Comparison of ENCODE assay signal across 15 cellular contexts in genomic region chr1:21165632-21166031, GRCh38. TPM values are rescaled to one million over a fixed set of nuclear protein-coding genes. Genes with fewer than 3 reads are reported as not detected.
A peak's percentile ranks its signal among the peaks of the same experiment; 100 is the strongest.
DNase-seq lines count a peak whose midpoint lies in the region; ATAC-seq, FAIRE-seq and TF ChIP-seq lines count a peak whose summit lies in the region.
"Had no signal": no experiment of that assay in that cellular context is flagged by ENCODE, and none has a peak within 500 bp of the region (broad histone marks: within the 10 kb centered on the region; RNA-seq: fewer than 3 reads in every experiment).

No MANE protein-coding gene starts in this region.

- H3K27me3 Mint-ChIP-seq in GM23338 (ENCODE audit: insufficient read depth, low read depth, poor library complexity): no peaks in the 10 kb centered on the region
- H3K27me3 Mint-ChIP-seq: activated CD4-positive, alpha-beta T cell treated with anti-CD3 and anti-CD28 coated beads, Interleukin-2, amount 10 ng/mL, durations not matched to agents 7 days and 5 days had no signal

- H3K9me3 ChIP-seq in Panc1 (ENCODE audit: control insufficient read depth, insufficient read depth, low read depth, low read length) (no peaks in the 10 kb centered on the region), lower lobe of right lung (no peaks in the 10 kb centered on the region)
- H3K9me3 ChIP-seq: suprapubic skin had no signal

- H2AFZ ChIP-seq in GM23338: no peak overlapping the region

- H3K4me1 ChIP-seq in Panc1 (ENCODE audit: control insufficient read depth, insufficient read depth, low read length): no peaks in the 10 kb centered on the region
- peaks cover 9% of the 10 kb centered on the region for H3K4me1 ChIP-seq in lower lobe of right lung
- no peaks in the 10 kb centered on the region for H3K4me1 ChIP-seq in GM23338 (ENCODE audit: insufficient read depth)

- peaks cover 53% of the 10 kb centered on the region for H4K20me1 ChIP-seq in GM23338 (replicated peaks; ENCODE audit: insufficient read depth)

- H3K27ac ChIP-seq in Panc1 (ENCODE audit: low read length) (no peak overlapping the region), lower lobe of right lung (no peak overlapping the region), GM23338 (ENCODE audit: low read depth) (no peak overlapping the region)
- H3K27ac ChIP-seq: suprapubic skin had no signal

- no peak overlapping the region for H3K4me2 ChIP-seq in GM23338

- peaks cover 100% of the 10 kb centered on the region for H3K79me2 ChIP-seq in GM23338 (replicated peaks; ENCODE audit: insufficient read depth)

- H3K9me3 Mint-ChIP-seq in GM23338: no peaks in the 10 kb centered on the region
- H3K9me3 Mint-ChIP-seq: activated CD4-positive, alpha-beta T cell treated with anti-CD3 and anti-CD28 coated beads, Interleukin-2, amount 10 ng/mL, durations not matched to agents 7 days and 5 days; activated T-cell treated with anti-CD3 and anti-CD28 coated beads, Interleukin-2, amount 50 U/mL, for 4 hours; T-helper 2 cell treated with Interferon-gamma antibody and Interleukin-4, amounts not matched to agents 5 μg/mL and 100 μg/mL, for 36 hours had no signal

- DNase-seq in AML-193 (lab: John Stamatoyannopoulos, UW): peak; percentile 41 to 49
- DNase-seq in HCEC 1CT: peak; percentile 56
- no peak for DNase-seq in Panc1 (ENCODE audit: low read depth, low spot score)
- peak; percentile 33 for DNase-seq in fibroblast of mammary gland (ENCODE audit: low read depth)
- no peak for DNase-seq in H54 (ENCODE audit: insufficient read length, low spot score)
- no peak for DNase-seq in stimulated activated CD4-positive, alpha-beta T cell treated with anti-CD3 and anti-CD28 coated beads, Interleukin-12 subunit alpha, Interleukin-12 subunit beta, amount 100 ng/mL, for 4 hours
- no peak for DNase-seq in lower lobe of right lung
- no peak for DNase-seq in GM23338 (ENCODE audit: low spot score)
- DNase-seq: activated CD4-positive, alpha-beta T cell treated with anti-CD3 and anti-CD28 coated beads, Interleukin-2, amount 10 ng/mL, durations not matched to agents 7 days and 5 days; activated T-cell treated with anti-CD3 and anti-CD28 coated beads, Interleukin-2, amount 50 U/mL, for 4 hours; caudate nucleus; NCI-H1048 had no signal

- TF ChIP-seq CTCF in Panc1 (IDR thresholded peaks at IDR 0.05) (no peak), fibroblast of mammary gland (conservative IDR thresholded peaks at IDR 0.05; ENCODE audit: control insufficient read depth, insufficient read depth, low read depth, low read length) (no peak), lower lobe of right lung (IDR thresholded peaks at IDR 0.05) (no peak), GM23338 (conservative IDR thresholded peaks at IDR 0.05; ENCODE audit: low read depth in 2 of 2) (no peak)

- intact Hi-C loops in Panc1 (cut with micrococcal nuclease; ENCODE audit: unreplicated experiment) (no loop called here), lower lobe of right lung (cut with DNase I) (no loop called here)

- no peaks in the 10 kb centered on the region for H3F3A ChIP-seq in GM23338 (replicated peaks; ENCODE audit: low read depth)

- no peaks in the 10 kb centered on the region for H3K9me2 ChIP-seq in GM23338 (ENCODE audit: insufficient read depth)

- no peaks in the 10 kb centered on the region for H3K4me1 Mint-ChIP-seq in GM23338

- FAIRE-seq in H54 (lab: Jason Lieb, UNC): no peak

- in situ Hi-C loops in Panc1 (cut with HindIII; ENCODE audit: low pct_unique_long_range_greater_than_20kb, low sequenced_read_pairs): no loop called here

- TSS peak; percentile 17 for BruUV-seq in Panc1 (replicated peaks; lab: Mats Ljungman, UMichigan)

- no peak overlapping the region for H3K27ac Mint-ChIP-seq in GM23338
- H3K27ac Mint-ChIP-seq: activated CD4-positive, alpha-beta T cell treated with anti-CD3 and anti-CD28 coated beads, Interleukin-2, amount 10 ng/mL, durations not matched to agents 7 days and 5 days; T-helper 2 cell treated with Interferon-gamma antibody and Interleukin-4, amounts not matched to agents 5 μg/mL and 100 μg/mL, for 36 hours had no signal

- POLR2A ChIA-PET in Panc1 (lab: Charles Lee): no interaction called here

- no peak overlapping the region for H3K4me3 ChIP-seq in Panc1 (ENCODE audit: low read depth in 2 of 2, low read length in 2 of 2)
- no peak overlapping the region for H3K4me3 ChIP-seq in fibroblast of mammary gland (ENCODE audit: control insufficient read depth, low read depth, low read length)
- no peak overlapping the region for H3K4me3 ChIP-seq in lower lobe of right lung
- no peak overlapping the region for H3K4me3 ChIP-seq in GM23338
- H3K4me3 ChIP-seq: suprapubic skin had no signal

- H3K36me3 Mint-ChIP-seq in GM23338 (ENCODE audit: low read depth): peaks cover 40% of the 10 kb centered on the region

- H3K4me3 Mint-ChIP-seq in GM23338: no peak overlapping the region
- H3K4me3 Mint-ChIP-seq: activated CD4-positive, alpha-beta T cell treated with anti-CD3 and anti-CD28 coated beads, Interleukin-2, amount 10 ng/mL, durations not matched to agents 7 days and 5 days; activated T-cell treated with anti-CD3 and anti-CD28 coated beads, Interleukin-2, amount 50 U/mL, for 4 hours; T-helper 2 cell treated with Interferon-gamma antibody and Interleukin-4, amounts not matched to agents 5 μg/mL and 100 μg/mL, for 36 hours had no signal

- H3K36me3 ChIP-seq in Panc1 (ENCODE audit: control insufficient read depth, insufficient read depth, low read length): no peaks in the 10 kb centered on the region; the same call in 1 of the 2 replicates
- peaks cover 30% of the 10 kb centered on the region for H3K36me3 ChIP-seq in lower lobe of right lung
- peaks cover 9% of the 10 kb centered on the region for H3K36me3 ChIP-seq in GM23338 (ENCODE audit: insufficient read depth)

- CTCF ChIA-PET in Panc1 (lab: Charles Lee): no interaction called here

- ATAC-seq in Panc1 (no peak), lower lobe of right lung (no peak), GM23338 (no peak)
- ATAC-seq: activated T-cell treated with anti-CD3 and anti-CD28 coated beads, Interleukin-2, amount 50 U/mL, for 4 hours; left lobe of liver had no signal

- TF ChIP-seq POLR2A in H54 (IDR thresholded peaks at IDR 0.05; ENCODE audit: low read depth, low read length): no peak

- H3K27me3 ChIP-seq in Panc1 (ENCODE audit: control insufficient read depth, insufficient read depth, low read length): no peaks in the 10 kb centered on the region
- H3K27me3 ChIP-seq in lower lobe of right lung (ENCODE audit: low read depth): no peaks in the 10 kb centered on the region
- no peaks in the 10 kb centered on the region for H3K27me3 ChIP-seq in GM23338 (ENCODE audit: insufficient read depth)
- H3K27me3 ChIP-seq: suprapubic skin had no signal

TF ChIP-seq in GM23338, 12 proteins besides CTCF, POLR2A, EP300 and RAD21:
- TF ChIP-seq EZH2 (IDR thresholded peaks at IDR 0.05; ENCODE audit: low read depth, unreplicated experiment): no peak
- TF ChIP-seq ETS1 (IDR thresholded peaks at IDR 0.05): no peak
- TF ChIP-seq CREB1 (CRISPR knock-in tag; IDR thresholded peaks at IDR 0.05; ENCODE audit: low read depth): no peak
- no peak for TF ChIP-seq ZNF114 (CRISPR knock-in tag; IDR thresholded peaks at IDR 0.05)
- no peak for TF ChIP-seq REST (IDR thresholded peaks at IDR 0.05; ENCODE audit: unreplicated experiment)
- TF ChIP-seq JUNB (IDR thresholded peaks at IDR 0.05; ENCODE audit: unreplicated experiment): no peak
TF ChIP-seq in GM23338: peak in this region for 0.

RNA-seq across cellular contexts. Expression of gene EIF4G3, which starts 11.1 kb away (rescaled TPM):
- 78.6 TPM for total RNA-seq in Panc1 (2021; ENCODE audit: unreplicated experiment)
- polyA plus RNA-seq in Panc1 (2012; ENCODE audit: insufficient read length): 43.8 TPM
- 43.0 TPM for total RNA-seq in lower lobe of right lung
- total RNA-seq in GM23338 (2014; rRNA removed; shearing (Covaris generic)): 63.4 and 68.1 TPM in 2 replicates
- 36.5 and 37.9 TPM in 2 replicates for polyA plus RNA-seq in GM23338 (2016; fragmentation: Nextera tagmentation; extraction: Ambion mirVana)

Comparison
In these comparisons a context has a peak if more than half of its experiments do, and no peak if none do; other contexts are left out.
1. DNase-seq: peak in AML-193 (2 of 2), HCEC 1CT (single experiment) and fibroblast of mammary gland (single experiment); none in Panc1 (single experiment), H54 (single experiment), stimulated activated CD4-positive, alpha-beta T cell treated with anti-CD3 and anti-CD28 coated beads, Interleukin-12 subunit alpha, Interleukin-12 subunit beta, amount 100 ng/mL, for 4 hours (single experiment), lower lobe of right lung (single experiment) and GM23338 (single experiment).